In the genomic region with DNA sequence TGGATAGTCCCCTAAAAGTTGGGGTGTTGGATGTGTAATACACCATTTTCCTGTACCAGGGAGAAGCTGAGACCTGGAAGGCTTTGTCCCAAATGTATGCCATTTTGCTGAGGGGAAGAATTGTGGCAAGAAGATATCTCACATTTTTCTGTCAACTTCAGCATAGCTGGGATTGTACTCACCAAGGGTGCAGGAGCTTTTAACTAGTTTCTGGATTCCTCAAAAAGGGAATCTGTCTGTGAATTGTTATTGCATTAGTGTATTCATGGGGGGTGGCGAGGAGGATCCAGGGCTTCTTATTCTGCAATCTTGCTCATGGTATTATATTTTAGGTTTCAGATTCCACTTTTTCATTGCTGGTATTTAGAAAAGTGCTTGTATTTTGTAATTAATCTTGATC, we compare ENCODE assay signal across 21 cellular contexts.
A peak's percentile ranks its signal among the peaks of the same experiment; 100 is the strongest.
DNase-seq lines count a peak whose midpoint lies in the region; FAIRE-seq and TF ChIP-seq lines count a peak whose summit lies in the region.
"Had no signal": no experiment of that assay in that cellular context is flagged by ENCODE, and none has a peak within 500 bp of the region (broad histone marks: within the 10 kb centered on the region; RNA-seq: fewer than 3 reads in every experiment).

No MANE protein-coding gene starts in this region.

- no peaks in the 10 kb centered on the region for H3K27me3 ChIP-seq in BJ (ENCODE audit: control insufficient read depth, insufficient read depth, low read length)
- H3K27me3 ChIP-seq: BE2C, SJSA1 had no signal

- H3K27me3 Mint-ChIP-seq in HFFc6 (ENCODE audit: insufficient read depth): no peaks in the 10 kb centered on the region
- no peaks in the 10 kb centered on the region for H3K27me3 Mint-ChIP-seq in activated naive CD8-positive, alpha-beta T cell treated with anti-CD3 and anti-CD28 coated beads for 36 hours
- H3K27me3 Mint-ChIP-seq: CD4-positive, alpha-beta memory T cell had no signal

- DNase-seq in BJ (ENCODE audit: low read depth) (peak; percentile 24), HFFc6 (peak; percentile 74), dedifferentiated amniotic fluid mesenchymal stem cell (ENCODE audit: extremely low spot score) (peak; percentile 49), DMS153 (lab: John Stamatoyannopoulos, UW) (no peak), GM12892 (ENCODE audit: insufficient read length) (no peak)
- DNase-seq in activated naive CD8-positive, alpha-beta T cell treated with anti-CD3 and anti-CD28 coated beads for 36 hours: no peak
- no peak for DNase-seq in activated naive CD4-positive, alpha-beta T cell treated with anti-CD3 and anti-CD28 coated beads, Interleukin-2, amount 50 U/mL, for 16 hours
- DNase-seq: BE2C; Caco-2; CD4-positive, alpha-beta memory T cell; DMS 273 treated with DMSO at 0.1 percent for 48 hours; GDM1; H9; Karpas-422; NCI-H1694; NCI-H2081; NCI-H2171 treated with DMSO at 0.1 percent for 48 hours; NCI-H524 treated with DMSO at 0.1 percent for 48 hours; NCI-H82 had no signal

- H3K36me3 Mint-ChIP-seq in HFFc6 (ENCODE audit: low read depth): peaks cover 15% of the 10 kb centered on the region
- no peaks in the 10 kb centered on the region for H3K36me3 Mint-ChIP-seq in activated naive CD8-positive, alpha-beta T cell treated with anti-CD3 and anti-CD28 coated beads for 36 hours

- H3K36me3 ChIP-seq in BJ (ENCODE audit: control insufficient read depth, insufficient read depth, low read length): no peaks in the 10 kb centered on the region
- H3K36me3 ChIP-seq: BE2C, SJSA1 had no signal

- H3K4me3 Mint-ChIP-seq in HFFc6: peak overlapping the region; percentile 50
- H3K4me3 Mint-ChIP-seq in activated naive CD8-positive, alpha-beta T cell treated with anti-CD3 and anti-CD28 coated beads for 36 hours: no peak overlapping the region
- H3K4me3 Mint-ChIP-seq: CD4-positive, alpha-beta memory T cell; H9 had no signal

- no peak overlapping the region for H3K4me3 ChIP-seq in BJ (ENCODE audit: low read depth, low read length)
- H3K4me3 ChIP-seq: SJSA1 had no signal

- H3K9me3 Mint-ChIP-seq in HFFc6: peaks cover 14% of the 10 kb centered on the region
- H3K9me3 Mint-ChIP-seq in activated naive CD8-positive, alpha-beta T cell treated with anti-CD3 and anti-CD28 coated beads for 36 hours: peaks cover 15% of the 10 kb centered on the region

- peak overlapping the region; percentile 68 for H3K27ac Mint-ChIP-seq in HFFc6
- no peak overlapping the region for H3K27ac Mint-ChIP-seq in activated naive CD8-positive, alpha-beta T cell treated with anti-CD3 and anti-CD28 coated beads for 36 hours
- H3K27ac Mint-ChIP-seq: CD4-positive, alpha-beta memory T cell; H9 had no signal

- TF ChIP-seq CTCF in BJ (IDR thresholded peaks at IDR 0.05; ENCODE audit: insufficient read depth, low read depth, low read length) (no peak), HFFc6 (IDR thresholded peaks at IDR 0.05) (no peak)

- CTCF ChIA-PET in BJ (lab: Yijun Ruan, JAX): interaction anchor here (0.6 kb wide), 1 partner anchor 201 kb away, joined by 3 read pairs; no protein-coding TSS in a partner anchor

- POLR2A ChIA-PET in BJ (lab: Charles Lee): interaction anchor here (0.7 to 1.0 kb wide), 2 partner anchors 18 to 209 kb away, joined by 3 to 5 read pairs; partner anchors contain the start of gene MYOCD

- peaks cover 50% of the 10 kb centered on the region for H3K4me1 Mint-ChIP-seq in HFFc6 (ENCODE audit: low read depth)
- H3K4me1 Mint-ChIP-seq in activated naive CD8-positive, alpha-beta T cell treated with anti-CD3 and anti-CD28 coated beads for 36 hours: no peaks in the 10 kb centered on the region
- H3K4me1 Mint-ChIP-seq: CD4-positive, alpha-beta memory T cell had no signal

- TF ChIP-seq POLR2A in GM12892 (IDR thresholded peaks at IDR 0.05; ENCODE audit: low read depth, low read length): no peak

- FAIRE-seq in GM12892 (lab: Jason Lieb, UNC): no peak
- FAIRE-seq: RCC 7860 had no signal

Comparison
In these comparisons a context has a peak if more than half of its experiments do, and no peak if none do; other contexts are left out.
1. DNase-seq: peak in BJ (single experiment), HFFc6 (single experiment) and dedifferentiated amniotic fluid mesenchymal stem cell (single experiment); none in DMS153 (single experiment), activated naive CD8-positive, alpha-beta T cell treated with anti-CD3 and anti-CD28 coated beads for 36 hours (single experiment), GM12892 (single experiment) and activated naive CD4-positive, alpha-beta T cell treated with anti-CD3 and anti-CD28 coated beads, Interleukin-2, amount 50 U/mL, for 16 hours (single experiment).